In genomic region chr4:125334936-125335335, GRCh38 we compare ENCODE assay signal across 19 cellular contexts. TPM values are rescaled to one million over a fixed set of nuclear protein-coding genes. Genes with fewer than 3 reads are reported as not detected.
DNase-seq lines count a peak whose midpoint lies in the region; ATAC-seq and TF ChIP-seq lines count a peak whose summit lies in the region.
"Had no signal": no experiment of that assay in that cellular context is flagged by ENCODE, and none has a peak within 500 bp of the region (broad histone marks: within the 10 kb centered on the region; RNA-seq: fewer than 3 reads in every experiment).

No MANE protein-coding gene starts in this region.

- peak overlapping the region; percentile 7 for H3K4me2 ChIP-seq in hepatocyte
- H3K4me2 ChIP-seq: A549 had no signal

- H3K4me3 ChIP-seq in left ventricle myocardium inferior: no peak overlapping the region
- no peak overlapping the region for H3K4me3 ChIP-seq in hepatocyte
- no peak overlapping the region for H3K4me3 ChIP-seq in psoas muscle
- H3K4me3 ChIP-seq: A549, K562 had no signal

- H3K27me3 ChIP-seq in left ventricle myocardium inferior (ENCODE audit: low read depth): no peaks in the 10 kb centered on the region
- H3K27me3 ChIP-seq in hepatocyte: no peaks in the 10 kb centered on the region
- H3K27me3 ChIP-seq in psoas muscle (ENCODE audit: insufficient read depth in 3 of 3, low read length in 2 of 3): no peaks in the 10 kb centered on the region

- ATAC-seq in left cardiac atrium (no peak), psoas muscle (no peak)
- ATAC-seq: A549, K562 had no signal

- H3K36me3 ChIP-seq in left ventricle myocardium inferior: no peaks in the 10 kb centered on the region
- H3K36me3 ChIP-seq in hepatocyte (replicated peaks; ENCODE audit: insufficient read depth, low read depth): no peaks in the 10 kb centered on the region
- no peaks in the 10 kb centered on the region for H3K36me3 ChIP-seq in psoas muscle (ENCODE audit: insufficient read depth in 1 of 2, low read depth in 1 of 2)

- peak overlapping the region; percentile 41 for H3K27ac ChIP-seq in left ventricle myocardium inferior (replicated peaks)
- no peak overlapping the region for H3K27ac ChIP-seq in hepatocyte
- no peak overlapping the region for H3K27ac ChIP-seq in psoas muscle
- H3K27ac ChIP-seq: A549 had no signal

- WGBS in hepatocyte (ENCODE audit: low lambda C conversion rate, missing lambda C conversion rate): 74% methylated on average over 1 of the region's 1 CpG
- WGBS in psoas muscle, 3 donors: 15 to 39% (median 28%) methylated on average over 1 of the region's 1 CpG

- peaks cover 71% of the 10 kb centered on the region for H3K79me2 ChIP-seq in hepatocyte

- no peak for DNase-seq in left ventricle myocardium inferior
- DNase-seq in left cardiac atrium: no peak
- DNase-seq in dermis blood vessel endothelial cell: peak; percentile 52
- DNase-seq in hepatocyte (ENCODE audit: low spot score): no peak
- DNase-seq in psoas muscle: no peak
- DNase-seq in GM19238 (ENCODE audit: insufficient read length, low spot score): no peak
- DNase-seq in activated naive CD4-positive, alpha-beta T cell treated with Interleukin-2 at 50 U/mL for 16 hours: no peak
- DNase-seq: Caco-2; CD4-positive, alpha-beta T cell; GDM1; NCI-H1105 treated with DMSO at 0.1 percent for 48 hours; NCI-H1694; NCI-H2081 treated with DMSO at 0.1 percent for 48 hours; NCI-H524; NCI-H82; OCI-M1; SHP77 treated with DMSO at 0.1 percent for 48 hours had no signal

- TF ChIP-seq CTCF in left ventricle myocardium inferior (IDR thresholded peaks at IDR 0.05; ENCODE audit: borderline replicate concordance) (no peak), hepatocyte (IDR thresholded peaks at IDR 0.05; ENCODE audit: poor library complexity) (no peak), psoas muscle (IDR thresholded peaks at IDR 0.05) (no peak)

- no peaks in the 10 kb centered on the region for H3K9me3 ChIP-seq in left ventricle myocardium inferior (replicated peaks)
- H3K9me3 ChIP-seq in hepatocyte (ENCODE audit: low read depth): no peaks in the 10 kb centered on the region
- no peaks in the 10 kb centered on the region for H3K9me3 ChIP-seq in psoas muscle
- H3K9me3 ChIP-seq: A549, Caco-2 had no signal

- peaks cover 33% of the 10 kb centered on the region for H4K20me1 ChIP-seq in hepatocyte (ENCODE audit: insufficient read depth, poor library complexity, severe bottlenecking)

- no peak overlapping the region for H2AFZ ChIP-seq in hepatocyte

- no peaks in the 10 kb centered on the region for H3K9me2 ChIP-seq in hepatocyte (replicated peaks; ENCODE audit: insufficient read depth)

- peaks cover 54% of the 10 kb centered on the region for H3K4me1 ChIP-seq in left ventricle myocardium inferior
- H3K4me1 ChIP-seq in hepatocyte (ENCODE audit: insufficient read depth): no peaks in the 10 kb centered on the region
- H3K4me1 ChIP-seq in psoas muscle: peaks cover 3% of the 10 kb centered on the region
- H3K4me1 ChIP-seq: A549, Caco-2 had no signal

- intact Hi-C loops in left ventricle myocardium inferior (cut with micrococcal nuclease) (no loop called here), left cardiac atrium (cut with DNase I) (no loop called here), psoas muscle (cut with DNase I) (no loop called here)

RNA-seq across cellular contexts. Expression of gene FAT4, which starts 20.2 kb away (rescaled TPM):
- total RNA-seq in left ventricle myocardium inferior (6.7 TPM), left cardiac atrium (10 to 100 TPM; 10.3 to 12.3 TPM), dermis blood vessel endothelial cell (69.6 and 120 TPM in 2 replicates), hepatocyte (59.5 and 61.8 TPM in 2 replicates), psoas muscle (1 to 10 TPM; 1.6 to 8.4 (median 3.0) TPM)
- polyA plus RNA-seq in hepatocyte (2.9 and 3.3 TPM in 2 replicates), psoas muscle (1 to 10 TPM in 1 of 3 donors, under 1 TPM in 2; 0.35 to 1.3 (median 0.82) TPM)
- total RNA-seq: CD4-positive, alpha-beta T cell; K562 had no signal
